ENCODE assay signal across 14 cellular contexts in the genomic region with DNA sequence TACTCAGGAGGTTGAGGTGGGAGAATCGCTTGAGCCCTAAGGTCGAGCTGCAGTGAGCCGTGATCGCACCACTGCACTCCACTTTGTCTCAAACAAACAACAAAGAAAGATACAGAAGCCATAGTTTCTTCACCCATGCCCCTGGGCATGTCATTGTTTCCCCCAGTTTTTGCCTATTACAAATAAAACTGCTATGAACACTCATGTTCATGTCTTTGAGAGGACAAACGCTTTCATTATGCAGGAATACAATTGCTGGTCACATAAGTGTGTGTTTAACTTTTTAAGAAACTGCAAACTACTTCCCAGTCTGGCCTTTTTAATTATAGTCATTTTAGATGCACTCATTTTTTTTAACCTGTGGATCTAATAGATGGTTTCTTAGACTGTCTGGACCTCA. TPM values are rescaled to one million over a fixed set of nuclear protein-coding genes. Genes with fewer than 3 reads are reported as not detected.
DNase-seq lines count a peak whose midpoint lies in the region; TF ChIP-seq lines count a peak whose summit lies in the region.
"Had no signal": no experiment of that assay in that cellular context is flagged by ENCODE, and none has a peak within 500 bp of the region (broad histone marks: within the 10 kb centered on the region; RNA-seq: fewer than 3 reads in every experiment).

No MANE protein-coding gene starts in this region.

- no peak overlapping the region for H3K4me3 Mint-ChIP-seq in neural crest cell
- H3K4me3 Mint-ChIP-seq: CD14-positive monocyte; CD4-positive, alpha-beta memory T cell had no signal

- H3K9me3 Mint-ChIP-seq in neural crest cell = no peaks in the 10 kb centered on the region
- H3K9me3 Mint-ChIP-seq: CD14-positive monocyte; CD4-positive, alpha-beta memory T cell had no signal

- no peak for TF ChIP-seq CTCF in neural crest cell (conservative IDR thresholded peaks at IDR 0.05)

- peak overlapping the region; percentile 57 for H3K27ac Mint-ChIP-seq in neural crest cell (ENCODE audit: unreplicated experiment)
- H3K27ac Mint-ChIP-seq: CD14-positive monocyte; CD4-positive, alpha-beta memory T cell had no signal

- DNase-seq in COLO829 (ENCODE audit: low spot score) (peak; percentile 50), NCI-H2227 (lab: John Stamatoyannopoulos, UW; ENCODE audit: unreplicated experiment) (peak; percentile 11), foreskin melanocyte (peak; percentile 86), neural crest cell (ENCODE audit: low read depth, low spot score) (no peak), SKM-1 (lab: John Stamatoyannopoulos, UW; ENCODE audit: unreplicated experiment) (no peak), iPS-NIHi11 (ENCODE audit: low spot score) (no peak)
- DNase-seq in activated effector memory CD4-positive, alpha-beta T cell treated with anti-CD3 and anti-CD28 coated beads, Interleukin-2, amount 50 U/mL, for 16 hours = no peak
- DNase-seq: 8988T; Calu3; CD4-positive, alpha-beta memory T cell; DMS79 treated with DMSO at 0.1 percent for 48 hours; GF-D8; GOT3 had no signal

- peaks cover 16% of the 10 kb centered on the region for H3K4me1 Mint-ChIP-seq in neural crest cell
- H3K4me1 Mint-ChIP-seq: CD14-positive monocyte; CD4-positive, alpha-beta memory T cell had no signal

- H3K36me3 Mint-ChIP-seq in neural crest cell (ENCODE audit: low read depth) = no peaks in the 10 kb centered on the region
- H3K36me3 Mint-ChIP-seq: CD14-positive monocyte; CD4-positive, alpha-beta memory T cell had no signal

- H3K27me3 Mint-ChIP-seq in neural crest cell (ENCODE audit: low read depth) = no peaks in the 10 kb centered on the region
- H3K27me3 Mint-ChIP-seq: CD4-positive, alpha-beta memory T cell had no signal

RNA-seq across cellular contexts. Expression of a gene that starts 12.2 kb away (rescaled TPM):
- 20.6 and 22.3 TPM in 2 replicates for total RNA-seq in neural crest cell

RNA-seq across cellular contexts. Expression of a gene that starts 58.4 kb away (rescaled TPM):
- total RNA-seq in neural crest cell = 31.1 and 32.4 TPM in 2 replicates

Comparison
In these comparisons a context has a peak if more than half of its experiments do, and no peak if none do; other contexts are left out.
1. DNase-seq: peak in COLO829 (single experiment), NCI-H2227 (single experiment) and foreskin melanocyte (single experiment); none in neural crest cell (single experiment), activated effector memory CD4-positive, alpha-beta T cell treated with anti-CD3 and anti-CD28 coated beads, Interleukin-2, amount 50 U/mL, for 16 hours (single experiment), SKM-1 (single experiment) and iPS-NIHi11 (single experiment).